ENCODE assay signal across 11 cellular contexts in genomic region chr11:22792497-22792896, GRCh38. TPM values are rescaled to one million over a fixed set of nuclear protein-coding genes. Genes with fewer than 3 reads are reported as not detected.
DNase-seq lines count a peak whose midpoint lies in the region; ATAC-seq and TF ChIP-seq lines count a peak whose summit lies in the region.
"Had no signal": no experiment of that assay in that cellular context is flagged by ENCODE, and none has a peak within 500 bp of the region (broad histone marks: within the 10 kb centered on the region; RNA-seq: fewer than 3 reads in every experiment).

No MANE protein-coding gene starts in this region.

- H3K4me3 ChIP-seq in neural progenitor cell, result no peak overlapping the region

- H3K4me2 ChIP-seq in neural progenitor cell, result no peak overlapping the region

- no peaks in the 10 kb centered on the region for H3K27me3 ChIP-seq in neural progenitor cell

- no peak overlapping the region for H3K9ac ChIP-seq in neural progenitor cell

- no peak overlapping the region for H3K27ac Mint-ChIP-seq in neural progenitor cell
- H3K27ac Mint-ChIP-seq in natural killer cell treated with Interleukin-12 subunit alpha and Interleukin-12 subunit beta and Interleukin-15 and Interleukin-18, amount 100 ng/mL, for 72 hours, result no peak overlapping the region

- no peaks in the 10 kb centered on the region for H3K36me3 ChIP-seq in neural progenitor cell

- no peaks in the 10 kb centered on the region for H4K20me1 ChIP-seq in neural progenitor cell (ENCODE audit: low read depth)

- no peaks in the 10 kb centered on the region for H3K9me3 ChIP-seq in neural progenitor cell (ENCODE audit: low read depth)
- H3K9me3 ChIP-seq: Caco-2 had no signal

- H3K4me3 Mint-ChIP-seq in neural progenitor cell, result no peak overlapping the region
- H3K4me3 Mint-ChIP-seq in natural killer cell treated with Interleukin-12 subunit alpha and Interleukin-12 subunit beta and Interleukin-15 and Interleukin-18, amount 100 ng/mL, for 72 hours, result no peak overlapping the region

- no peak for ATAC-seq in natural killer cell treated with Interleukin-12 subunit alpha and Interleukin-12 subunit beta and Interleukin-15 and Interleukin-18, amount 100 ng/mL, for 72 hours
- no peak for ATAC-seq in GM21723 (IDR thresholded peaks at IDR 0.05; ENCODE audit: unreplicated experiment)

- H2AFZ ChIP-seq in neural progenitor cell (replicated peaks), result no peak overlapping the region

- no peaks in the 10 kb centered on the region for H3K27me3 Mint-ChIP-seq in neural progenitor cell (ENCODE audit: insufficient read depth, low read depth)
- peaks cover 6 to 17% of the 10 kb centered on the region in 2 donors for H3K27me3 Mint-ChIP-seq in natural killer cell treated with Interleukin-12 subunit alpha and Interleukin-12 subunit beta and Interleukin-15 and Interleukin-18, amount 100 ng/mL, for 72 hours

- H3K27ac ChIP-seq in neural progenitor cell, result no peak overlapping the region

- H3K36me3 Mint-ChIP-seq in neural progenitor cell, result no peaks in the 10 kb centered on the region
- no peaks in the 10 kb centered on the region for H3K36me3 Mint-ChIP-seq in natural killer cell treated with Interleukin-12 subunit alpha and Interleukin-12 subunit beta and Interleukin-15 and Interleukin-18, amount 100 ng/mL, for 72 hours

- TF ChIP-seq CTCF in neural progenitor cell (IDR thresholded peaks at IDR 0.05), result no peak

- DNase-seq in Ammon's horn (ENCODE audit: low spot score) (peak; percentile 84), HPDE6-E6E7 (ENCODE audit: extremely low spot score) (peak; percentile 26), anterior cingulate cortex (lab: John Stamatoyannopoulos, UW) (peak in 33 of 58 donors; percentile 1 to 79 (median 37)), kidney tubule cell (ENCODE audit: low spot score) (peak; percentile 69), GM03348 (ENCODE audit: low spot score) (no peak), neural progenitor cell (ENCODE audit: low spot score) (no peak)
- no peak for DNase-seq in natural killer cell treated with Interleukin-12 subunit alpha and Interleukin-12 subunit beta and Interleukin-15 and Interleukin-18, amount 100 ng/mL, for 72 hours (ENCODE audit: low spot score)
- DNase-seq: activated gamma-delta T cell treated with Interleukin-2 at 50 U/mL for 16 hours, NCI-H446 had no signal

- no peaks in the 10 kb centered on the region for H3K9me3 Mint-ChIP-seq in neural progenitor cell
- no peaks in the 10 kb centered on the region for H3K9me3 Mint-ChIP-seq in natural killer cell treated with Interleukin-12 subunit alpha and Interleukin-12 subunit beta and Interleukin-15 and Interleukin-18, amount 100 ng/mL, for 72 hours

- H3K4me1 ChIP-seq in neural progenitor cell, result no peaks in the 10 kb centered on the region
- H3K4me1 ChIP-seq: Caco-2 had no signal

- peaks cover 3% of the 10 kb centered on the region for H3K4me1 Mint-ChIP-seq in neural progenitor cell
- H3K4me1 Mint-ChIP-seq in natural killer cell treated with Interleukin-12 subunit alpha and Interleukin-12 subunit beta and Interleukin-15 and Interleukin-18, amount 100 ng/mL, for 72 hours (ENCODE audit: low read depth in 2 of 2), result no peaks in the 10 kb centered on the region

- H3K79me2 ChIP-seq in neural progenitor cell (ENCODE audit: low read depth), result no peaks in the 10 kb centered on the region

- no peaks in the 10 kb centered on the region for H3F3A ChIP-seq in neural progenitor cell (ENCODE audit: low read depth)

RNA-seq across cellular contexts. Expression of gene SVIP, which starts 37.1 kb away (rescaled TPM):
- total RNA-seq in neural progenitor cell (ENCODE audit: low replicate concordance), result 10.1 and 12.5 TPM in 2 replicates
- 10 to 100 TPM; 25.6 to 28.3 TPM for total RNA-seq in natural killer cell treated with Interleukin-12 subunit alpha and Interleukin-12 subunit beta and Interleukin-15 and Interleukin-18, amount 100 ng/mL, for 72 hours

Comparison
In these comparisons a context has a peak if more than half of its experiments do, and no peak if none do; other contexts are left out.
1. DNase-seq: peak in Ammon's horn (single experiment), HPDE6-E6E7 (single experiment), anterior cingulate cortex (33 of 58) and kidney tubule cell (single experiment); none in GM03348 (single experiment), neural progenitor cell (single experiment) and natural killer cell treated with Interleukin-12 subunit alpha and Interleukin-12 subunit beta and Interleukin-15 and Interleukin-18, amount 100 ng/mL, for 72 hours (single experiment).